1 cellular context compared by ENCODE assay signal in the genomic region with DNA sequence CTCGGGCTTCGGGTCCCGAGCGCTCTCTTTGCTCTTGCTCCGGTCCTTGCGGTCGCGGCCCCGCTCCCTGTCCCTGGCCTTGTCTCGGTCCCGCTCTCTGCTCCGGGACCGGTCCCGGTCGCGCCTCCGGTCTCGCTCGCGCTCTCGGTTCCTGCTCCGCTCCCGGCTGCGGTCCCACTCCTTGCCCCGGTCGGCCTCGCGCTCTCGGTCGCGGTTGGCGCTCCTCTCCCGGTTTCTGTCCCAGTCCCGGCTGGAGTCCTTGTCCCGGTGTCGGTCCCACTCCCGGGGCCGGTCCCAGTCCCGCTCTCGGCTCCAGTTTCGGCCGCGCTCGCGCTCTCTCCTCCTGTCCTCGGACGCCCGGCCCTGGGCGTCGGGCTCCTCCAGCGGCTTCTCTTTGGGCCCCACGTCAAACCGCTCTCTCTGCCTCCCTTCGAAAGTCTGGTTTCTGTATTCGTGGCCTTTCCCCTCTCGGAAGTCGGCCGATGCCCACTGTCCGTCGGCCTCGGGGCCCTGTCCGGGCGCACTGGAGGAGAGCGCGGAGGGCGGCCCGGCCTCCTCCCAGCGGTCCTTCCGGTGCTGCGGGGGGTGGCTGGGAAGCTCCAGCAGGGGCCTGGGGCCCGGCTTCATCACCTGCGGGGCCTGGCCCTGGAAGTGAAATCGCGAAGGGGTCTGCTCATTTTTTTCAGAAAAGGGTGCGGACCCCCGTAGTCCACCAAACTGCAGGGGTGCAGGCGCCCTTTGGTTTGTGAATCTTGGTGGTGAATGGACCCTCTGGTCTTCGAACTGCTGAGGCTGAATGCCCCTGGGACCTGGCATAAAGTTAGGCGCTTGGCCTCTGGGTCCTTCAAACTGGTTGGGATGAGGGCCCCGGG.
TF ChIP-seq lines count a peak whose summit lies in the region.

No MANE protein-coding gene starts in this region.

TF ChIP-seq in endothelial cell of umbilical vein, 7 proteins besides CTCF, POLR2A, EP300 and RAD21:
- TF ChIP-seq GATA2 (IDR thresholded peaks at IDR 0.05; ENCODE audit: insufficient read depth, insufficient read length, low read depth, low read length): no peak
- no peak for TF ChIP-seq FOS (IDR thresholded peaks at IDR 0.05; ENCODE audit: borderline replicate concordance, insufficient read depth, low read length)
- peak; percentile 34 for TF ChIP-seq EZH2 (IDR thresholded peaks at IDR 0.05; ENCODE audit: borderline replicate concordance, low read depth, low read length, severe bottlenecking)
- peak; percentile 9 for TF ChIP-seq POLR2AphosphoS5 (IDR thresholded peaks at IDR 0.05; ENCODE audit: insufficient read depth, low read depth, low read length)
TF ChIP-seq in endothelial cell of umbilical vein: peak in this region for 2.
